Comparison of ENCODE assay signal across 26 cellular contexts in the genomic region with DNA sequence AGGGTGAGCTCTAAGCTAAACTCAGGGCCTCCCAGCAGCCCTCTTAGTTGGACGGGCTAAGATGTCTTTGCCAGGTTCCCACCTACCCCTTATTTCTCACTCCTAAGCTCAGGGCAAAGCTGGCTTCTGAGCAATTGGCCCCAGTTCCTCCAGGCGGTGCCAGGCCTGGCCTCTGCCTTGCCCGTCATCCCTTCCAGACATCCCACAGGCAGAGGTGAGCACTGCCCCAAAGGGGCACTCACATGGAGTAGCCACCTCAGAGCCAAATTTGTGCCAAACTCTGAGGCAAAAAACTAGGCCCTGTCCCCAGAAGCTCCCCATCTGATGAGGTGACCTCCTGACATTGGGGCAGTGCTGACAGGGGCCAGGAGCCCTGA. TPM values are rescaled to one million over a fixed set of nuclear protein-coding genes. Genes with fewer than 3 reads are reported as not detected.
DNase-seq lines count a peak whose midpoint lies in the region; ATAC-seq, FAIRE-seq and TF ChIP-seq lines count a peak whose summit lies in the region.
"Had no signal": no experiment of that assay in that cellular context is flagged by ENCODE, and none has a peak within 500 bp of the region (broad histone marks: within the 10 kb centered on the region; RNA-seq: fewer than 3 reads in every experiment).

No MANE protein-coding gene starts in this region.

- H3K36me3 ChIP-seq in HepG2 (replicated peaks in 1 of 2; ENCODE audit: control insufficient read depth in 1 of 2, insufficient read depth in 2 of 2, low read length in 2 of 2) (no peaks in the 10 kb centered on the region), right lobe of liver (no peaks in the 10 kb centered on the region), endodermal cell (ENCODE audit: control insufficient read depth, insufficient read depth, low read length) (no peaks in the 10 kb centered on the region), BE2C (no peaks in the 10 kb centered on the region)

- no peak for DNase-seq in HepG2 (ENCODE audit: low spot score)
- DNase-seq in right lobe of liver = no peak
- no peak for DNase-seq in endodermal cell
- DNase-seq in neural crest cell (ENCODE audit: low read depth, low spot score) = no peak
- no peak for DNase-seq in BE2C
- DNase-seq in D721Med (ENCODE audit: insufficient read length, low spot score) = no peak
- DNase-seq in NCI-H526 (lab: John Stamatoyannopoulos, UW) = no peak
- DNase-seq: CD8-positive, alpha-beta memory T cell; HCEC 1CT; Karpas-422; MV-4-11; NCI-H1105; NCI-H1436 treated with DMSO at 0.1 percent for 48 hours; NCI-H1930; NCI-H2107; NCI-H446; NCI-H524 treated with DMSO at 0.1 percent for 48 hours; NCI-H82; NK-92 treated with Interleukin-12 subunit alpha and Interleukin-12 subunit beta, amount 100 ng/mL, for 24 hours; RPMI8226; SIG-M5 had no signal

- H2AFZ ChIP-seq in HepG2 (ENCODE audit: low read length) = no peak overlapping the region
- H2AFZ ChIP-seq: PC-9 had no signal

- H3K9me3 Mint-ChIP-seq in endodermal cell = no peaks in the 10 kb centered on the region
- H3K9me3 Mint-ChIP-seq in neural crest cell = no peaks in the 10 kb centered on the region
- H3K9me3 Mint-ChIP-seq: CD8-positive, alpha-beta memory T cell had no signal

- TF ChIP-seq CTCF in HepG2 (CRISPR knock-in tag; IDR thresholded peaks at IDR 0.05) (no peak), right lobe of liver (IDR thresholded peaks at IDR 0.05) (no peak), endodermal cell (conservative IDR thresholded peaks at IDR 0.05) (no peak), neural crest cell (conservative IDR thresholded peaks at IDR 0.05) (no peak), BE2C (IDR thresholded peaks at IDR 0.05; ENCODE audit: low read depth, low read length) (no peak), D721Med (IDR thresholded peaks at IDR 0.05; ENCODE audit: insufficient read depth, missing control alignments) (no peak)

- H3K4me2 ChIP-seq in HepG2 (ENCODE audit: low read depth, low read length) = no peak overlapping the region
- H3K4me2 ChIP-seq: PC-9 had no signal

- H3K36me3 Mint-ChIP-seq in endodermal cell (ENCODE audit: low read depth) (peaks cover 6% of the 10 kb centered on the region), neural crest cell (ENCODE audit: low read depth) (no peaks in the 10 kb centered on the region)
- H3K36me3 Mint-ChIP-seq: CD14-positive monocyte; CD8-positive, alpha-beta memory T cell had no signal

- H3K27ac ChIP-seq in HepG2 (ENCODE audit: extremely low read length, insufficient read depth, low read length) (no peak overlapping the region), right lobe of liver (no peak overlapping the region), endodermal cell (ENCODE audit: low read depth, low read length) (no peak overlapping the region)
- H3K27ac ChIP-seq: PC-9, SK-N-MC had no signal

- H3K79me2 ChIP-seq in HepG2 (ENCODE audit: insufficient read depth, low read length) = no peaks in the 10 kb centered on the region

- no peaks in the 10 kb centered on the region for H3K9me3 ChIP-seq in HepG2 (ENCODE audit: low read length)
- no peaks in the 10 kb centered on the region for H3K9me3 ChIP-seq in right lobe of liver
- no peaks in the 10 kb centered on the region for H3K9me3 ChIP-seq in endodermal cell (ENCODE audit: control insufficient read depth, low read length)
- H3K9me3 ChIP-seq in BE2C = no peaks in the 10 kb centered on the region

- H3K4me1 Mint-ChIP-seq in endodermal cell (no peaks in the 10 kb centered on the region), neural crest cell (no peaks in the 10 kb centered on the region)
- H3K4me1 Mint-ChIP-seq: CD14-positive monocyte; CD8-positive, alpha-beta memory T cell had no signal

- no peak overlapping the region for H3K9ac ChIP-seq in HepG2 (ENCODE audit: insufficient read depth, low read depth, low read length)
- H3K9ac ChIP-seq in endodermal cell (ENCODE audit: extremely low read depth, low read length, poor library complexity, severe bottlenecking) = no peak overlapping the region

- no peak for TF ChIP-seq RAD21 in HepG2 (CRISPR knock-in tag; IDR thresholded peaks at IDR 0.05)

- intact Hi-C loops in HepG2 (cut with micrococcal nuclease; ENCODE audit: unreplicated experiment) (no loop called here), right lobe of liver (cut with DNase I) (no loop called here)

- no CpG with 5 or more reads among the region's 3 CpGs for WGBS in HepG2 (ENCODE audit: low lambda C conversion rate)
- WGBS in right lobe of liver (ENCODE audit: insufficient coverage, low coverage, low lambda C conversion rate, missing lambda C conversion rate) = 92% methylated on average over 2 of the region's 3 CpGs
- 92 to 93% methylated on average over 3 of the region's 3 CpGs for WGBS in endodermal cell (ENCODE audit: insufficient coverage in 1 of 2, insufficient read length in 1 of 2), 2 experiments

- no peak for TF ChIP-seq POLR2A in HepG2 (IDR thresholded peaks at IDR 0.05; ENCODE audit: insufficient read depth in 1 of 2, low read depth in 2 of 2, low read length in 2 of 2)
- TF ChIP-seq POLR2A in right lobe of liver (IDR thresholded peaks at IDR 0.05) = no peak

- no peaks in the 10 kb centered on the region for H3K4me1 ChIP-seq in HepG2 (ENCODE audit: insufficient read depth, low read length)
- H3K4me1 ChIP-seq in right lobe of liver = peaks cover 0 to 4% (median 1%) of the 10 kb centered on the region in 4 donors
- peaks cover 5% of the 10 kb centered on the region for H3K4me1 ChIP-seq in endodermal cell (ENCODE audit: control insufficient read depth, insufficient read depth, low read length)
- H3K4me1 ChIP-seq in BE2C = no peaks in the 10 kb centered on the region

- CTCF ChIA-PET in HepG2 (lab: Yijun Ruan, JAX; ENCODE audit: low intra/inter-chr PET ratio, low total read pairs) = no interaction called here

- no peak for FAIRE-seq in HepG2 (lab: Jason Lieb, UNC)
- FAIRE-seq in D721Med (lab: Jason Lieb, UNC) = no peak
- FAIRE-seq: GM19239, H1 had no signal

- H3K4me3 ChIP-seq in HepG2 (replicated peaks in 1 of 3; ENCODE audit: insufficient read depth in 1 of 3, low read depth in 2 of 3, low read length in 3 of 3) = no peak overlapping the region
- no peak overlapping the region for H3K4me3 ChIP-seq in right lobe of liver
- no peak overlapping the region for H3K4me3 ChIP-seq in endodermal cell (ENCODE audit: low read length)
- no peak overlapping the region for H3K4me3 ChIP-seq in BE2C (ENCODE audit: low read depth, low read length)
- H3K4me3 ChIP-seq: PC-9, SK-N-MC had no signal

- no TSS peak for BruUV-seq in HepG2 (replicated peaks; lab: Mats Ljungman, UMichigan)

- no peaks in the 10 kb centered on the region for H4K20me1 ChIP-seq in HepG2 (ENCODE audit: insufficient read depth, low read length)

- peak overlapping the region; percentile 10 for H3K27ac Mint-ChIP-seq in endodermal cell
- H3K27ac Mint-ChIP-seq in neural crest cell (ENCODE audit: unreplicated experiment) = peak overlapping the region; percentile 27

- H3K27me3 ChIP-seq in HepG2 (ENCODE audit: control insufficient read depth in 1 of 2, insufficient read depth in 2 of 2, low read length in 2 of 2) = peaks cover 3 to 4% of the 10 kb centered on the region in 2 experiments; a peak in 2 of 5 replicates
- H3K27me3 ChIP-seq in right lobe of liver = no peaks in the 10 kb centered on the region
- no peaks in the 10 kb centered on the region for H3K27me3 ChIP-seq in endodermal cell (ENCODE audit: control insufficient read depth, insufficient read depth, low read length, poor library complexity, severe bottlenecking)
- no peaks in the 10 kb centered on the region for H3K27me3 ChIP-seq in BE2C

- H3K4me3 Mint-ChIP-seq in endodermal cell = no peak overlapping the region
- H3K4me3 Mint-ChIP-seq in neural crest cell = no peak overlapping the region
- H3K4me3 Mint-ChIP-seq: CD14-positive monocyte; CD8-positive, alpha-beta memory T cell had no signal

- H3K27me3 Mint-ChIP-seq in endodermal cell (ENCODE audit: insufficient read depth) = peaks cover 3% of the 10 kb centered on the region
- H3K27me3 Mint-ChIP-seq in neural crest cell (ENCODE audit: low read depth) = no peaks in the 10 kb centered on the region

- POLR2A ChIA-PET in HepG2 (lab: Yijun Ruan, JAX) = interaction anchor here (1.1 kb wide), 1 partner anchor 13 kb away, joined by 3 read pairs; no protein-coding TSS in a partner anchor

- in situ Hi-C loops in HepG2 (cut with HindIII; ENCODE audit: extremely low pct_ligation_motif_present, low pct_unique_long_range_greater_than_20kb) = no loop called here

- TF ChIP-seq EP300 in HepG2 (IDR thresholded peaks at IDR 0.05; ENCODE audit: low read depth in 2 of 2, low read length in 2 of 2) = no peak
- TF ChIP-seq EP300 in HepG2 (CRISPR knock-in tag; IDR thresholded peaks at IDR 0.05; ENCODE audit: borderline replicate concordance) = no peak

- ATAC-seq in HepG2 (peak; percentile 16; the same call in 2 of the 3 replicates), right lobe of liver (no peak)

RNA-seq across cellular contexts. Expression of gene RHOD, which starts 9.7 kb away (rescaled TPM):
- total RNA-seq in HepG2 (2016; rRNA removed; fragmentation: Illumina TruSeq; extraction: Trizol) (0.27 and 0.29 TPM in 2 replicates), right lobe of liver (100 to 1,000 TPM in 1 of 6 experiments, 10 to 100 TPM in 5; 17.8 to 106 (median 47.3) TPM), endodermal cell (10 to 100 TPM; 17.1 to 18.1 TPM), neural crest cell (1.7 and 2.1 TPM in 2 replicates)
- total RNA-seq in HepG2 (2016; cell fraction: cytosol; rRNA removed; fragmentation: Illumina TruSeq; extraction: Trizol; ENCODE audit: low read depth) = 0.88 and 0.91 TPM in 2 replicates
- 0.32 and 0.33 TPM in 2 replicates for total RNA-seq in HepG2 (2016; cell fraction: insoluble cytoplasmic fraction; rRNA removed; fragmentation: Illumina TruSeq; extraction: Trizol)
- 0.76 and 0.93 TPM in 2 replicates for total RNA-seq in HepG2 (2016; cell fraction: membrane; rRNA removed; fragmentation: Illumina TruSeq; extraction: Trizol)
- 0.34 TPM in 1 of 2 replicates, not detected in the other for total RNA-seq in HepG2 (2016; cell fraction: nucleus; rRNA removed; fragmentation: Illumina TruSeq; extraction: Trizol)
- 0.98 and 1.7 TPM in 2 replicates for polyA plus RNA-seq in HepG2 (2011; rRNA removed)
- polyA plus RNA-seq in HepG2 (2011; cell fraction: cytosol; rRNA removed) = 2.1 and 3.1 TPM in 2 replicates
- 0.66 and 1.1 TPM in 2 replicates for polyA plus RNA-seq in HepG2 (2011; cell fraction: nucleus; rRNA removed)
- polyA plus RNA-seq in HepG2 (2012) = 0.47 and 1.2 TPM in 2 replicates
- 1.6 and 1.9 TPM in 2 replicates for polyA plus RNA-seq in HepG2 (2016; cell fraction: cytosol; fragmentation: Illumina TruSeq; extraction: Trizol; ENCODE audit: low read depth)
- 0.78 and 0.84 TPM in 2 replicates for polyA plus RNA-seq in HepG2 (2016; cell fraction: insoluble cytoplasmic fraction; fragmentation: Illumina TruSeq; extraction: Trizol; ENCODE audit: low read depth)
- 1.1 and 1.4 TPM in 2 replicates for polyA plus RNA-seq in HepG2 (2016; cell fraction: membrane; fragmentation: Illumina TruSeq; extraction: Trizol; ENCODE audit: low read depth)
- 0.71 TPM in 1 of 2 replicates, not detected in the other for polyA plus RNA-seq in HepG2 (2016; cell fraction: nucleus; fragmentation: Illumina TruSeq; extraction: Trizol; ENCODE audit: insufficient read depth, low read depth)
- polyA minus RNA-seq in HepG2 (2011; rRNA and poly(A)+ RNA removed; ENCODE audit: low replicate concordance) = 2.0 and 37.6 TPM in 2 replicates
- polyA minus RNA-seq in HepG2 (2011; cell fraction: cytosol; rRNA and poly(A)+ RNA removed) = 1.7 and 2.0 TPM in 2 replicates
- polyA minus RNA-seq in HepG2 (2011; cell fraction: nucleus; rRNA and poly(A)+ RNA removed) = 0.90 TPM in 1 of 2 replicates, not detected in the other
- 7.7 TPM for polyA plus RNA-seq in endodermal cell (2013, experiment 1 of 2)
- 7.7 TPM for polyA plus RNA-seq in endodermal cell (2013, experiment 2 of 2)
- polyA plus RNA-seq in BE2C (2012; ENCODE audit: insufficient read depth, insufficient read length, low read depth) = not detected
- polyA plus RNA-seq: CD14-positive monocyte had no signal

RNA-seq across cellular contexts. Expression of gene SYT12, which starts 43.4 kb away (rescaled TPM):
- total RNA-seq in HepG2 (2016; rRNA removed; fragmentation: Illumina TruSeq; extraction: Trizol) (0.02 TPM in 1 of 2 replicates, not detected in the other), right lobe of liver (10 to 100 TPM in 4 of 6 experiments, 1 to 10 TPM in 2; 1.8 to 35.3 (median 14.2) TPM), endodermal cell (1 to 10 TPM in 1 of 2 donors, under 1 TPM in 1; 0.91 to 1.1 TPM), neural crest cell (0.44 and 0.48 TPM in 2 replicates)
- total RNA-seq in HepG2 (2016; cell fraction: cytosol; rRNA removed; fragmentation: Illumina TruSeq; extraction: Trizol; ENCODE audit: low read depth) = under 0.01 and 0.09 TPM in 2 replicates
- total RNA-seq in HepG2 (2016; cell fraction: insoluble cytoplasmic fraction; rRNA removed; fragmentation: Illumina TruSeq; extraction: Trizol) = not detected in 2 replicates
- total RNA-seq in HepG2 (2016; cell fraction: membrane; rRNA removed; fragmentation: Illumina TruSeq; extraction: Trizol) = 0.03 TPM in 1 of 2 replicates, not detected in the other
- total RNA-seq in HepG2 (2016; cell fraction: nucleus; rRNA removed; fragmentation: Illumina TruSeq; extraction: Trizol) = not detected in 2 replicates
- 0.01 and 0.07 TPM in 2 replicates for polyA plus RNA-seq in HepG2 (2011; rRNA removed)
- polyA plus RNA-seq in HepG2 (2011; cell fraction: cytosol; rRNA removed) = 0.03 TPM in 2 replicates
- 0.05 and 0.10 TPM in 2 replicates for polyA plus RNA-seq in HepG2 (2011; cell fraction: nucleus; rRNA removed)
- 0.04 TPM in 2 replicates for polyA plus RNA-seq in HepG2 (2012)
- polyA plus RNA-seq in HepG2 (2016; cell fraction: cytosol; fragmentation: Illumina TruSeq; extraction: Trizol; ENCODE audit: low read depth) = not detected in 2 replicates
- not detected in 2 replicates for polyA plus RNA-seq in HepG2 (2016; cell fraction: insoluble cytoplasmic fraction; fragmentation: Illumina TruSeq; extraction: Trizol; ENCODE audit: low read depth)
- polyA plus RNA-seq in HepG2 (2016; cell fraction: membrane; fragmentation: Illumina TruSeq; extraction: Trizol; ENCODE audit: low read depth) = not detected in 2 replicates
- not detected in 2 replicates for polyA plus RNA-seq in HepG2 (2016; cell fraction: nucleus; fragmentation: Illumina TruSeq; extraction: Trizol; ENCODE audit: insufficient read depth, low read depth)
- 0.02 and 20.9 TPM in 2 replicates for polyA minus RNA-seq in HepG2 (2011; rRNA and poly(A)+ RNA removed; ENCODE audit: low replicate concordance)
- polyA minus RNA-seq in HepG2 (2011; cell fraction: cytosol; rRNA and poly(A)+ RNA removed) = 0.09 TPM in 1 of 2 replicates, not detected in the other
- 0.26 TPM in 1 of 2 replicates, not detected in the other for polyA minus RNA-seq in HepG2 (2011; cell fraction: nucleus; rRNA and poly(A)+ RNA removed)
- 0.39 TPM for polyA plus RNA-seq in endodermal cell (2013, experiment 1 of 2)
- 0.33 TPM for polyA plus RNA-seq in endodermal cell (2013, experiment 2 of 2)
- polyA plus RNA-seq in BE2C (2012; ENCODE audit: insufficient read depth, insufficient read length, low read depth) = not detected
- total RNA-seq: CD8-positive, alpha-beta memory T cell had no signal
- polyA plus RNA-seq: CD14-positive monocyte; CD8-positive, alpha-beta memory T cell had no signal

RNA-seq across cellular contexts. Expression of gene KDM2A, which starts 52.7 kb away (rescaled TPM):
- total RNA-seq in HepG2 (2016; rRNA removed; fragmentation: Illumina TruSeq; extraction: Trizol) (21.0 and 31.4 TPM in 2 replicates), right lobe of liver (10 to 100 TPM; 23.8 to 37.1 (median 33.4) TPM), endodermal cell (10 to 100 TPM; 59.4 to 75.4 TPM), neural crest cell (67.4 and 69.3 TPM in 2 replicates)
- total RNA-seq in HepG2 (2016; cell fraction: cytosol; rRNA removed; fragmentation: Illumina TruSeq; extraction: Trizol; ENCODE audit: low read depth) = 7.4 and 8.4 TPM in 2 replicates
- total RNA-seq in HepG2 (2016; cell fraction: insoluble cytoplasmic fraction; rRNA removed; fragmentation: Illumina TruSeq; extraction: Trizol) = 17.7 and 29.6 TPM in 2 replicates
- 9.0 and 10.2 TPM in 2 replicates for total RNA-seq in HepG2 (2016; cell fraction: membrane; rRNA removed; fragmentation: Illumina TruSeq; extraction: Trizol)
- 45.9 and 47.8 TPM in 2 replicates for total RNA-seq in HepG2 (2016; cell fraction: nucleus; rRNA removed; fragmentation: Illumina TruSeq; extraction: Trizol)
- 31.3 and 37.3 TPM in 2 replicates for polyA plus RNA-seq in HepG2 (2011; rRNA removed)
- 18.3 and 18.5 TPM in 2 replicates for polyA plus RNA-seq in HepG2 (2011; cell fraction: cytosol; rRNA removed)
- 81.7 and 92.6 TPM in 2 replicates for polyA plus RNA-seq in HepG2 (2011; cell fraction: nucleus; rRNA removed)
- 21.6 and 22.9 TPM in 2 replicates for polyA plus RNA-seq in HepG2 (2012)
- 1.5 and 1.9 TPM in 2 replicates for polyA plus RNA-seq in HepG2 (2016; cell fraction: cytosol; fragmentation: Illumina TruSeq; extraction: Trizol; ENCODE audit: low read depth)
- polyA plus RNA-seq in HepG2 (2016; cell fraction: insoluble cytoplasmic fraction; fragmentation: Illumina TruSeq; extraction: Trizol; ENCODE audit: low read depth) = 14.9 and 18.8 TPM in 2 replicates
- 4.6 and 4.7 TPM in 2 replicates for polyA plus RNA-seq in HepG2 (2016; cell fraction: membrane; fragmentation: Illumina TruSeq; extraction: Trizol; ENCODE audit: low read depth)
- polyA plus RNA-seq in HepG2 (2016; cell fraction: nucleus; fragmentation: Illumina TruSeq; extraction: Trizol; ENCODE audit: insufficient read depth, low read depth) = 60.3 and 65.7 TPM in 2 replicates
- 64.9 and 123 TPM in 2 replicates for polyA minus RNA-seq in HepG2 (2011; rRNA and poly(A)+ RNA removed; ENCODE audit: low replicate concordance)
- polyA minus RNA-seq in HepG2 (2011; cell fraction: cytosol; rRNA and poly(A)+ RNA removed) = 23.3 and 29.3 TPM in 2 replicates
- 81.8 and 91.5 TPM in 2 replicates for polyA minus RNA-seq in HepG2 (2011; cell fraction: nucleus; rRNA and poly(A)+ RNA removed)
- polyA plus RNA-seq in endodermal cell (2013, experiment 1 of 2) = 36.5 TPM
- 34.6 TPM for polyA plus RNA-seq in endodermal cell (2013, experiment 2 of 2)
- 62.2 TPM for polyA plus RNA-seq in BE2C (2012; ENCODE audit: insufficient read depth, insufficient read length, low read depth)
